ENCODE assay signal across 17 cellular contexts in genomic region chr3:126962756-126963155, GRCh38.
"Had no signal": no experiment of that assay in that cellular context is flagged by ENCODE, and none has a peak within 500 bp of the region (broad histone marks: within the 10 kb centered on the region; RNA-seq: fewer than 3 reads in every experiment).

No MANE protein-coding gene starts in this region.

- DNase-seq: activated CD4-positive, alpha-beta T cell treated with anti-CD3 and anti-CD28 coated beads for 4 hours; activated CD8-positive, alpha-beta T cell treated with anti-CD3 and anti-CD28 coated beads, Interleukin-2, amount 10 ng/mL, durations not matched to agents 7 days and 5 days; activated naive CD4-positive, alpha-beta T cell treated with anti-CD3 and anti-CD28 coated beads, Interleukin-2, amount 50 U/mL, for 16 hours; brain microvascular endothelial cell; mesendoderm; SK-N-SH; stimulated activated CD4-positive, alpha-beta T cell treated with anti-CD3 and anti-CD28 coated beads, Interleukin-12 subunit alpha, Interleukin-12 subunit beta, amount 100 ng/mL, for 4 hours; stimulated activated naive CD4-positive, alpha-beta T cell; substantia nigra; T-helper 1 cell; WERI-Rb-1 had no signal

- H3K36me3 ChIP-seq: brain microvascular endothelial cell, pancreas, right atrium auricular region, upper lobe of left lung had no signal

- H3K4me3 ChIP-seq: dorsolateral prefrontal cortex, esophagus muscularis mucosa, pancreas, right atrium auricular region, upper lobe of left lung had no signal

- H3K9me3 ChIP-seq: esophagus muscularis mucosa, pancreas, right atrium auricular region, SK-N-SH, upper lobe of left lung had no signal

- H3K27me3 ChIP-seq: brain microvascular endothelial cell, dorsolateral prefrontal cortex, esophagus muscularis mucosa, pancreas, right atrium auricular region, upper lobe of left lung had no signal

- H3K9ac ChIP-seq: SK-N-SH had no signal

- H3K4me2 ChIP-seq: SK-N-SH had no signal

- H3K27ac ChIP-seq: brain microvascular endothelial cell, dorsolateral prefrontal cortex, pancreas, WERI-Rb-1 had no signal

- ATAC-seq: activated CD8-positive, alpha-beta T cell treated with anti-CD3 and anti-CD28 coated beads, Interleukin-2, amount 10 ng/mL, durations not matched to agents 7 days and 5 days; left lobe of liver had no signal

- FAIRE-seq: pancreas had no signal
